26 cellular contexts compared by ENCODE assay signal in the genomic region with DNA sequence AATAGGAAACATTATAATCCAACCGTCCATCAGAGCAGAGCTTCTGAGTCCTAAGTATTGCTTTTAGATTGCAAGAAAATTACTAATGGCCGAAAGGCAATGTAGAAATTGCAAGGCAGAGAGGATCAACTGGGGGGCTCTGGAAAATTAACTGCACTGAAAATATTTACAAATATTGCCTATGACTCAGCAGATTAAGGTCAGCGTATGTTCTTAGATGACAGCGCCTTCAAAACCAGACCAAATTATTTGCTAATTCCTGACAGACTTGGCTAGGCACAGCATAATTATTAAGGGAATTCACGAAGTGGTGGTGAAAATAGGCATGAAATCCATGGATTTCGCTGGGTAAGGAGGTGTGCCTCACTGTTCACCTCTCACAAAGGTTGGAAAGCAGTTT.
DNase-seq lines count a peak whose midpoint lies in the region; ATAC-seq, FAIRE-seq and TF ChIP-seq lines count a peak whose summit lies in the region.
"Had no signal": no experiment of that assay in that cellular context is flagged by ENCODE, and none has a peak within 500 bp of the region (broad histone marks: within the 10 kb centered on the region; RNA-seq: fewer than 3 reads in every experiment).

No MANE protein-coding gene starts in this region.

- no TSS peak for BruUV-seq in HepG2 (replicated peaks; lab: Mats Ljungman, UMichigan)
- no TSS peak for BruUV-seq in PC-9 (replicated peaks; lab: Mats Ljungman, UMichigan)

- H4K12ac ChIP-seq in trophoblast cell (ENCODE audit: low read depth, low read length), result no peak overlapping the region

- H4K8ac ChIP-seq in trophoblast cell (ENCODE audit: low read depth, low read length), result no peak overlapping the region

- H3K4me1 ChIP-seq in HepG2 (ENCODE audit: insufficient read depth, low read length), result no peaks in the 10 kb centered on the region
- no peaks in the 10 kb centered on the region for H3K4me1 ChIP-seq in right lobe of liver
- H3K4me1 ChIP-seq in PC-9 (replicated peaks; ENCODE audit: insufficient read depth), result 0 out of 2 replicates have a peak, but pooled peaks cover 9% of the 10 kb centered on the region
- H3K4me1 ChIP-seq in trophoblast cell (ENCODE audit: control insufficient read depth in 1 of 2, insufficient read depth in 2 of 2, low read length in 2 of 2), result no peaks in the 10 kb centered on the region
- H3K4me1 ChIP-seq in transverse colon, result no peaks in the 10 kb centered on the region
- no peaks in the 10 kb centered on the region for H3K4me1 ChIP-seq in HAP-1
- H3K4me1 ChIP-seq: BLaER1 had no signal

- no peaks in the 10 kb centered on the region for H3K27me3 ChIP-seq in HepG2 (ENCODE audit: control insufficient read depth in 1 of 2, insufficient read depth in 2 of 2, low read length in 2 of 2)
- H3K27me3 ChIP-seq in right lobe of liver, result no peaks in the 10 kb centered on the region
- no peaks in the 10 kb centered on the region for H3K27me3 ChIP-seq in PC-9 (ENCODE audit: insufficient read depth, low read depth)
- no peaks in the 10 kb centered on the region for H3K27me3 ChIP-seq in trophoblast cell (ENCODE audit: insufficient read depth, low read length)
- H3K27me3 ChIP-seq in transverse colon, result no peaks in the 10 kb centered on the region
- H3K27me3 ChIP-seq in HAP-1 (ENCODE audit: low read depth), result no peaks in the 10 kb centered on the region
- H3K27me3 ChIP-seq: BE2C, BLaER1 had no signal

- in situ Hi-C loops in HepG2 (cut with HindIII; ENCODE audit: extremely low pct_ligation_motif_present, low pct_unique_long_range_greater_than_20kb) (no loop called here), transverse colon (cut with MboI; ENCODE audit: low pct_ligation_motif_present in 1 of 4, low pct_unique_long_range_greater_than_20kb in 1 of 4, low sequenced_read_pairs in 3 of 4) (no loop called here), HAP-1 (cut with MboI; ENCODE audit: low sequenced_read_pairs) (no loop called here)

- H3K79me2 ChIP-seq in HepG2 (ENCODE audit: insufficient read depth, low read length) (no peaks in the 10 kb centered on the region), PC-9 (ENCODE audit: low read depth) (no peaks in the 10 kb centered on the region), trophoblast cell (ENCODE audit: control insufficient read depth, insufficient read depth, low read length, poor library complexity) (no peaks in the 10 kb centered on the region)

- H3K9me2 ChIP-seq in PC-9 (ENCODE audit: insufficient read depth), result no peaks in the 10 kb centered on the region

- H2AFZ ChIP-seq in HepG2 (ENCODE audit: low read length), result no peak overlapping the region
- H2AFZ ChIP-seq in PC-9, result peak overlapping the region; percentile 28; the same call in 1 of the 2 replicates
- H2AFZ ChIP-seq in trophoblast cell (ENCODE audit: insufficient read depth, low read length, poor library complexity), result no peak overlapping the region

- TF ChIP-seq POLR2A in HepG2 (IDR thresholded peaks at IDR 0.05; ENCODE audit: insufficient read depth in 1 of 2, low read depth in 2 of 2, low read length in 2 of 2) (no peak), right lobe of liver (IDR thresholded peaks at IDR 0.05) (no peak), transverse colon (IDR thresholded peaks at IDR 0.05) (no peak)

- no peak overlapping the region for H2AK5ac ChIP-seq in trophoblast cell (ENCODE audit: low read length)

- H3K9me3 ChIP-seq in HepG2 (ENCODE audit: low read length), result no peaks in the 10 kb centered on the region
- no peaks in the 10 kb centered on the region for H3K9me3 ChIP-seq in right lobe of liver
- no peaks in the 10 kb centered on the region for H3K9me3 ChIP-seq in PC-9 (ENCODE audit: insufficient read depth, low read depth)
- no peaks in the 10 kb centered on the region for H3K9me3 ChIP-seq in trophoblast cell (ENCODE audit: insufficient read depth, low read depth, low read length)
- no peaks in the 10 kb centered on the region for H3K9me3 ChIP-seq in transverse colon
- H3K9me3 ChIP-seq in HAP-1, result no peaks in the 10 kb centered on the region
- H3K9me3 ChIP-seq: BE2C, BLaER1 had no signal

- no peak overlapping the region for H2BK120ac ChIP-seq in trophoblast cell (ENCODE audit: insufficient read depth, low read length, poor library complexity)

- no peaks in the 10 kb centered on the region for H3F3A ChIP-seq in PC-9 (ENCODE audit: insufficient read depth, low read depth)

- WGBS in HepG2 (ENCODE audit: low lambda C conversion rate), result 34% methylated on average over 6 of the region's 6 CpGs
- WGBS in right lobe of liver (ENCODE audit: insufficient coverage, low coverage, low lambda C conversion rate, missing lambda C conversion rate), result 65% methylated on average over 6 of the region's 6 CpGs
- no CpG with 5 or more reads among the region's 6 CpGs for WGBS in trophoblast cell (ENCODE audit: extremely low coverage, insufficient coverage, insufficient read length)
- 78 to 92% methylated on average over 4 to 6 of the region's 6 CpGs for WGBS in transverse colon (ENCODE audit: low coverage in 1 of 2), 2 donors

- H3K18ac ChIP-seq in trophoblast cell (ENCODE audit: low read length), result no peak overlapping the region

- H4K20me1 ChIP-seq in HepG2 (ENCODE audit: insufficient read depth, low read length), result no peaks in the 10 kb centered on the region
- no peaks in the 10 kb centered on the region for H4K20me1 ChIP-seq in PC-9 (ENCODE audit: insufficient read depth)
- H4K20me1 ChIP-seq: BLaER1 had no signal

- H3K27ac ChIP-seq in HepG2 (ENCODE audit: extremely low read length, insufficient read depth, low read length), result no peak overlapping the region
- H3K27ac ChIP-seq in right lobe of liver, result no peak overlapping the region
- no peak overlapping the region for H3K27ac ChIP-seq in PC-9
- no peak overlapping the region for H3K27ac ChIP-seq in trophoblast cell (ENCODE audit: low read depth, low read length)
- no peak overlapping the region for H3K27ac ChIP-seq in transverse colon
- H3K27ac ChIP-seq: 22Rv1, BLaER1 had no signal

- no peak for DNase-seq in HepG2 (ENCODE audit: low spot score)
- no peak for DNase-seq in right lobe of liver
- no peak for DNase-seq in PC-9
- no peak for DNase-seq in trophoblast cell
- DNase-seq in transverse colon, result no peak
- no peak for DNase-seq in HAP-1 (ENCODE audit: low spot score in 2 of 2)
- DNase-seq: ACHN; BE2C; C1 segment of cervical spinal cord; CD4-positive, alpha-beta memory T cell; CD4-positive, CD25-positive, alpha-beta regulatory T cell; CD8-positive, alpha-beta memory T cell; COR-L47; DMS 273 treated with DMSO at 0.1 percent for 48 hours; DMS153; DMS53; DMS79; DND-41; EL; GDM1 had no signal

- CTCF ChIA-PET in HepG2 (lab: Yijun Ruan, JAX; ENCODE audit: low intra/inter-chr PET ratio, low total read pairs) (no interaction called here), PC-9 (lab: Charles Lee) (no interaction called here)

- no peak overlapping the region for H3K4ac ChIP-seq in trophoblast cell (ENCODE audit: low read depth, low read length)

- TF ChIP-seq RAD21 in HepG2 (CRISPR knock-in tag; IDR thresholded peaks at IDR 0.05), result no peak

- TF ChIP-seq CTCF in HepG2 (CRISPR knock-in tag; IDR thresholded peaks at IDR 0.05) (no peak), right lobe of liver (IDR thresholded peaks at IDR 0.05) (no peak), PC-9 (conservative IDR thresholded peaks at IDR 0.05) (no peak), transverse colon (IDR thresholded peaks at IDR 0.05) (no peak)

- no peaks in the 10 kb centered on the region for H3K79me1 ChIP-seq in trophoblast cell (ENCODE audit: low read length)

- no peak overlapping the region for H2BK12ac ChIP-seq in trophoblast cell (ENCODE audit: low read length)

- intact Hi-C loops in HepG2 (cut with micrococcal nuclease; ENCODE audit: unreplicated experiment) (no loop called here), right lobe of liver (cut with DNase I) (no loop called here), PC-9 (cut with micrococcal nuclease; ENCODE audit: unreplicated experiment) (no loop called here), transverse colon (cut with DNase I; ENCODE audit: low total_unique reads) (no loop called here)

- peak overlapping the region; percentile 68 for H3K23ac ChIP-seq in trophoblast cell (ENCODE audit: low read length)

- ATAC-seq in HepG2 (no peak), right lobe of liver (no peak)
- ATAC-seq: GM12878 had no signal

- no peak overlapping the region for H2BK5ac ChIP-seq in trophoblast cell (ENCODE audit: low read depth, low read length, poor library complexity)

- TF ChIP-seq EP300 in HepG2 (IDR thresholded peaks at IDR 0.05; ENCODE audit: low read depth in 2 of 2, low read length in 2 of 2), result no peak
- no peak for TF ChIP-seq EP300 in HepG2 (CRISPR knock-in tag; IDR thresholded peaks at IDR 0.05; ENCODE audit: borderline replicate concordance)
- no peak for TF ChIP-seq EP300 in transverse colon (IDR thresholded peaks at IDR 0.05; ENCODE audit: low read depth)

- no peak overlapping the region for H3K14ac ChIP-seq in trophoblast cell (ENCODE audit: low read length)

- H3K4me3 ChIP-seq in HepG2 (replicated peaks in 1 of 3; ENCODE audit: insufficient read depth in 1 of 3, low read depth in 2 of 3, low read length in 3 of 3), result no peak overlapping the region
- no peak overlapping the region for H3K4me3 ChIP-seq in right lobe of liver
- no peak overlapping the region for H3K4me3 ChIP-seq in PC-9
- no peak overlapping the region for H3K4me3 ChIP-seq in trophoblast cell (ENCODE audit: low read depth, low read length)
- H3K4me3 ChIP-seq in transverse colon, result no peak overlapping the region
- H3K4me3 ChIP-seq in HAP-1, result no peak overlapping the region
- H3K4me3 ChIP-seq: BLaER1, GM12878 had no signal

- no peak for FAIRE-seq in HepG2 (lab: Jason Lieb, UNC)
- FAIRE-seq: GM12878, GM12892, GM18507, GM19239 had no signal

- H3K9ac ChIP-seq in HepG2 (ENCODE audit: insufficient read depth, low read depth, low read length), result no peak overlapping the region
- H3K9ac ChIP-seq in trophoblast cell (ENCODE audit: low read length), result no peak overlapping the region
- H3K9ac ChIP-seq: BLaER1 had no signal

- H3K4me2 ChIP-seq in HepG2 (ENCODE audit: low read depth, low read length) (no peak overlapping the region), PC-9 (no peak overlapping the region), trophoblast cell (ENCODE audit: low read length) (no peak overlapping the region)
- H3K4me2 ChIP-seq: BLaER1 had no signal

- H3K36me3 ChIP-seq in HepG2 (replicated peaks in 1 of 2; ENCODE audit: control insufficient read depth in 1 of 2, insufficient read depth in 2 of 2, low read length in 2 of 2) (no peaks in the 10 kb centered on the region), right lobe of liver (no peaks in the 10 kb centered on the region), PC-9 (ENCODE audit: low read depth) (no peaks in the 10 kb centered on the region), trophoblast cell (ENCODE audit: control insufficient read depth in 1 of 2, insufficient read depth in 2 of 2, low read length in 2 of 2) (no peaks in the 10 kb centered on the region), transverse colon (no peaks in the 10 kb centered on the region), HAP-1 (replicated peaks) (no peaks in the 10 kb centered on the region)
- H3K36me3 ChIP-seq: BE2C, BLaER1 had no signal

- POLR2A ChIA-PET in HepG2 (lab: Yijun Ruan, JAX) (no interaction called here), PC-9 (lab: Charles Lee; ENCODE audit: unreplicated experiment) (no interaction called here)

- no peak overlapping the region for H4K91ac ChIP-seq in trophoblast cell (ENCODE audit: low read depth, low read length)
